Comparison of ENCODE assay signal across 9 cellular contexts in genomic region chr11:118841469-118842222, GRCh38. TPM values are rescaled to one million over a fixed set of nuclear protein-coding genes. Genes with fewer than 3 reads are reported as not detected.
DNase-seq lines count a peak whose midpoint lies in the region; ATAC-seq and TF ChIP-seq lines count a peak whose summit lies in the region.
"Had no signal": no experiment of that assay in that cellular context is flagged by ENCODE, and none has a peak within 500 bp of the region (broad histone marks: within the 10 kb centered on the region; RNA-seq: fewer than 3 reads in every experiment).

No MANE protein-coding gene starts in this region.

- DNase-seq in Peyer's patch (peak in 2 of 3 donors; percentile 63 to 73), inferior parietal cortex (ENCODE audit: extremely low spot score) (no peak), GM20000 (ENCODE audit: low spot score) (no peak), NCI-H524 (lab: John Stamatoyannopoulos, UW) (no peak)
- peak; percentile 36 for DNase-seq in activated naive CD8-positive, alpha-beta T cell treated with anti-CD3 and anti-CD28 coated beads for 36 hours
- peak; percentile 8 for DNase-seq in stimulated activated CD8-positive, alpha-beta memory T cell treated with anti-CD3 and anti-CD28 coated beads, Interleukin-7, amount 100 ng/mL, for 24 hours (ENCODE audit: low read depth)

- H3K9me3 ChIP-seq in Peyer's patch: no peaks in the 10 kb centered on the region

- peak overlapping the region; percentile 35 for H3K27ac Mint-ChIP-seq in activated naive CD8-positive, alpha-beta T cell treated with anti-CD3 and anti-CD28 coated beads for 36 hours

- peaks cover 29% of the 10 kb centered on the region for H3K4me1 Mint-ChIP-seq in activated naive CD8-positive, alpha-beta T cell treated with anti-CD3 and anti-CD28 coated beads for 36 hours

- H3K36me3 Mint-ChIP-seq in activated naive CD8-positive, alpha-beta T cell treated with anti-CD3 and anti-CD28 coated beads for 36 hours: no peaks in the 10 kb centered on the region

- peak overlapping the region in 1 of 4 donors; percentile 14 for H3K4me3 ChIP-seq in Peyer's patch
- H3K4me3 ChIP-seq: skin epidermis had no signal

- H3K9me3 Mint-ChIP-seq in activated naive CD8-positive, alpha-beta T cell treated with anti-CD3 and anti-CD28 coated beads for 36 hours: no peaks in the 10 kb centered on the region

- H3K36me3 ChIP-seq in Peyer's patch: no peaks in the 10 kb centered on the region

- no peak overlapping the region for H3K4me3 Mint-ChIP-seq in activated naive CD8-positive, alpha-beta T cell treated with anti-CD3 and anti-CD28 coated beads for 36 hours

- H3K27me3 ChIP-seq in Peyer's patch: no peaks in the 10 kb centered on the region

- TF ChIP-seq POLR2A in Peyer's patch (IDR thresholded peaks at IDR 0.05): no peak

- no peaks in the 10 kb centered on the region for H3K4me1 ChIP-seq in Peyer's patch

- ATAC-seq in GM21381 (IDR thresholded peaks at IDR 0.05; ENCODE audit: unreplicated experiment) (peak; percentile 64), GM21528 (IDR thresholded peaks at IDR 0.05; ENCODE audit: low FRiP score, unreplicated experiment) (no peak)

- TF ChIP-seq CTCF in Peyer's patch (IDR thresholded peaks at IDR 0.05) (no peak), GM20000 (IDR thresholded peaks at IDR 0.05; ENCODE audit: extremely low read depth, missing control alignments) (no peak)

- H3K27ac ChIP-seq in Peyer's patch: peak overlapping the region in 2 of 4 donors; percentile 41 to 59

- H3K27me3 Mint-ChIP-seq in activated naive CD8-positive, alpha-beta T cell treated with anti-CD3 and anti-CD28 coated beads for 36 hours: no peaks in the 10 kb centered on the region

RNA-seq across cellular contexts. Expression of gene CXCR5, which starts 42.0 kb away (rescaled TPM):
- 1 to 10 TPM in 2 of 4 donors, under 1 TPM in 1, not detected in 1; 0.66 to 7.4 (median 1.1) TPM for total RNA-seq in Peyer's patch
- total RNA-seq in activated naive CD8-positive, alpha-beta T cell treated with anti-CD3 and anti-CD28 coated beads for 36 hours: 1 to 10 TPM; 1.5 to 1.6 TPM

RNA-seq across cellular contexts. Expression of gene DDX6, which starts 50.7 kb away (rescaled TPM):
- total RNA-seq in Peyer's patch: 10 to 100 TPM; 65.0 to 95.7 (median 93.0) TPM
- 100 to 1,000 TPM; 148 to 150 TPM for total RNA-seq in activated naive CD8-positive, alpha-beta T cell treated with anti-CD3 and anti-CD28 coated beads for 36 hours

Comparison
In these comparisons a context has a peak if more than half of its experiments do, and no peak if none do; other contexts are left out.
1. DNase-seq: peak in Peyer's patch (2 of 3), activated naive CD8-positive, alpha-beta T cell treated with anti-CD3 and anti-CD28 coated beads for 36 hours (single experiment) and stimulated activated CD8-positive, alpha-beta memory T cell treated with anti-CD3 and anti-CD28 coated beads, Interleukin-7, amount 100 ng/mL, for 24 hours (single experiment); none in inferior parietal cortex (single experiment), GM20000 (single experiment) and NCI-H524 (0 of 2).